In the genomic region with DNA sequence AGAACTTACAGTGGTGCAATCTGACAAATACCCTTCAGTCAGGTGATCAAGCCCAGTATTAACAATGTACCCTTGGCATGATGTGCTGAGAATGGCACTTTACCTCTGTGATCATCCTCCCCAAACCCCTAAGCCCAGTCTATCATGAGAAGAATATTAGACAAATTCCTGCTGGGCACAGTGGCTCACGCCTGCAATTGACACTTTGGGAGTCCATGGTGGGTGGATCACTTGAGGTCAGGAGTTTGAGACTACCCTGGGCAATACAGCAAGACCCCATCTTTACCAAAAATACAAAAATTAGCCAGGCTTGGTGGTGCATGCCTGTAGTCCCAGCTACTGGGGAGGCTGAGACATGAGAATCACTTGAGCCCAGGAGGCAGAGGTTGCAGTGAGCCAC, we compare ENCODE assay signal across 3 cellular contexts.
TF ChIP-seq lines count a peak whose summit lies in the region.

No MANE protein-coding gene starts in this region.

TF ChIP-seq in GM23338, 12 proteins besides CTCF, POLR2A, EP300 and RAD21 (continues in another document):
- TF ChIP-seq ZNF331 (CRISPR knock-in tag; IDR thresholded peaks at IDR 0.05; ENCODE audit: low read depth) = no peak
- TF ChIP-seq CREB1 (CRISPR knock-in tag; IDR thresholded peaks at IDR 0.05; ENCODE audit: low read depth) = no peak
- no peak for TF ChIP-seq NANOG (IDR thresholded peaks at IDR 0.05; ENCODE audit: borderline replicate concordance)
- no peak for TF ChIP-seq STAT1 (IDR thresholded peaks at IDR 0.05; ENCODE audit: unreplicated experiment)
- TF ChIP-seq, protein P1, sequence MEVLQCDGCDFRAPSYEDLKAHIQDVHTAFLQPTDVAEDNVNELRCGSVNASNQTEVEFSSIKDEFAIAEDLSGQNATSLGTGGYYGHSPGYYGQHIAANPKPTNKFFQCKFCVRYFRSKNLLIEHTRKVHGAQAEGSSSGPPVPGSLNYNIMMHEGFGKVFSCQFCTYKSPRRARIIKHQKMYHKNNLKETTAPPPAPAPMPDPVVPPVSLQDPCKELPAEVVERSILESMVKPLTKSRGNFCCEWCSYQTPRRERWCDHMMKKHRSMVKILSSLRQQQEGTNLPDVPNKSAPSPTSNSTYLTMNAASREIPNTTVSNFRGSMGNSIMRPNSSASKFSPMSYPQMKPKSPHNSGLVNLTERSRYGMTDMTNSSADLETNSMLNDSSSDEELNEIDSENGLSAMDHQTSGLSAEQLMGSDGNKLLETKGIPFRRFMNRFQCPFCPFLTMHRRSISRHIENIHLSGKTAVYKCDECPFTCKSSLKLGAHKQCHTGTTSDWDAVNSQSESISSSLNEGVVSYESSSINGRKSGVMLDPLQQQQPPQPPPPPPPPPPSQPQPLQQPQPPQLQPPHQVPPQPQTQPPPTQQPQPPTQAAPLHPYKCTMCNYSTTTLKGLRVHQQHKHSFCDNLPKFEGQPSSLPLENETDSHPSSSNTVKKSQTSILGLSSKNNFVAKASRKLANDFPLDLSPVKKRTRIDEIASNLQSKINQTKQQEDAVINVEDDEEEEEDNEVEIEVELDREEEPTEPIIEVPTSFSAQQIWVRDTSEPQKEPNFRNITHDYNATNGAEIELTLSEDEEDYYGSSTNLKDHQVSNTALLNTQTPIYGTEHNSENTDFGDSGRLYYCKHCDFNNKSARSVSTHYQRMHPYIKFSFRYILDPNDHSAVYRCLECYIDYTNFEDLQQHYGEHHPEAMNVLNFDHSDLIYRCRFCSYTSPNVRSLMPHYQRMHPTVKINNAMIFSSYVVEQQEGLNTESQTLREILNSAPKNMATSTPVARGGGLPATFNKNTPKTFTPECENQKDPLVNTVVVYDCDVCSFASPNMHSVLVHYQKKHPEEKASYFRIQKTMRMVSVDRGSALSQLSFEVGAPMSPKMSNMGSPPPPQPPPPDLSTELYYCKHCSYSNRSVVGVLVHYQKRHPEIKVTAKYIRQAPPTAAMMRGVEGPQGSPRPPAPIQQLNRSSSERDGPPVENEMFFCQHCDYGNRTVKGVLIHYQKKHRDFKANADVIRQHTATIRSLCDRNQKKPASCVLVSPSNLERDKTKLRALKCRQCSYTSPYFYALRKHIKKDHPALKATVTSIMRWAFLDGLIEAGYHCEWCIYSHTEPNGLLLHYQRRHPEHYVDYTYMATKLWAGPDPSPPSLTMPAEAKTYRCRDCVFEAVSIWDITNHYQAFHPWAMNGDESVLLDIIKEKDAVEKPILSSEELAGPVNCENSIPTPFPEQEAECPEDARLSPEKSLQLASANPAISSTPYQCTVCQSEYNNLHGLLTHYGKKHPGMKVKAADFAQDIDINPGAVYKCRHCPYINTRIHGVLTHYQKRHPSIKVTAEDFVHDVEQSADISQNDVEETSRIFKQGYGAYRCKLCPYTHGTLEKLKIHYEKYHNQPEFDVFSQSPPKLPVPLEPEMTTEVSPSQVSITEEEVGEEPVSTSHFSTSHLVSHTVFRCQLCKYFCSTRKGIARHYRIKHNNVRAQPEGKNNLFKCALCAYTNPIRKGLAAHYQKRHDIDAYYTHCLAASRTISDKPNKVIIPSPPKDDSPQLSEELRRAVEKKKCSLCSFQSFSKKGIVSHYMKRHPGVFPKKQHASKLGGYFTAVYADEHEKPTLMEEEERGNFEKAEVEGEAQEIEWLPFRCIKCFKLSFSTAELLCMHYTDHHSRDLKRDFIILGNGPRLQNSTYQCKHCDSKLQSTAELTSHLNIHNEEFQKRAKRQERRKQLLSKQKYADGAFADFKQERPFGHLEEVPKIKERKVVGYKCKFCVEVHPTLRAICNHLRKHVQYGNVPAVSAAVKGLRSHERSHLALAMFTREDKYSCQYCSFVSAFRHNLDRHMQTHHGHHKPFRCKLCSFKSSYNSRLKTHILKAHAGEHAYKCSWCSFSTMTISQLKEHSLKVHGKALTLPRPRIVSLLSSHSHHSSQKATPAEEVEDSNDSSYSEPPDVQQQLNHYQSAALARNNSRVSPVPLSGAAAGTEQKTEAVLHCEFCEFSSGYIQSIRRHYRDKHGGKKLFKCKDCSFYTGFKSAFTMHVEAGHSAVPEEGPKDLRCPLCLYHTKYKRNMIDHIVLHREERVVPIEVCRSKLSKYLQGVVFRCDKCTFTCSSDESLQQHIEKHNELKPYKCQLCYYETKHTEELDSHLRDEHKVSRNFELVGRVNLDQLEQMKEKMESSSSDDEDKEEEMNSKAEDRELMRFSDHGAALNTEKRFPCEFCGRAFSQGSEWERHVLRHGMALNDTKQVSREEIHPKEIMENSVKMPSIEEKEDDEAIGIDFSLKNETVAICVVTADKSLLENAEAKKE (CRISPR knock-in tag; IDR thresholded peaks at IDR 0.05) = no peak
- no peak for TF ChIP-seq EZH2phosphoT487 (IDR thresholded peaks at IDR 0.05; ENCODE audit: unreplicated experiment)
- TF ChIP-seq EZH2 (IDR thresholded peaks at IDR 0.05; ENCODE audit: low read depth, unreplicated experiment) = no peak
- no peak for TF ChIP-seq POLR2AphosphoS5 (IDR thresholded peaks at IDR 0.05; ENCODE audit: low read depth)
- TF ChIP-seq JUNB (IDR thresholded peaks at IDR 0.05; ENCODE audit: unreplicated experiment) = no peak

TF ChIP-seq in HEK293, 187 proteins besides CTCF, POLR2A, EP300 and RAD21:
- peak; percentile 53; the same call in 1 of the 2 replicates for TF ChIP-seq ZNF121 (tag by site-specific recombination; IDR thresholded peaks at IDR 0.05)
- TF ChIP-seq, protein P2, sequence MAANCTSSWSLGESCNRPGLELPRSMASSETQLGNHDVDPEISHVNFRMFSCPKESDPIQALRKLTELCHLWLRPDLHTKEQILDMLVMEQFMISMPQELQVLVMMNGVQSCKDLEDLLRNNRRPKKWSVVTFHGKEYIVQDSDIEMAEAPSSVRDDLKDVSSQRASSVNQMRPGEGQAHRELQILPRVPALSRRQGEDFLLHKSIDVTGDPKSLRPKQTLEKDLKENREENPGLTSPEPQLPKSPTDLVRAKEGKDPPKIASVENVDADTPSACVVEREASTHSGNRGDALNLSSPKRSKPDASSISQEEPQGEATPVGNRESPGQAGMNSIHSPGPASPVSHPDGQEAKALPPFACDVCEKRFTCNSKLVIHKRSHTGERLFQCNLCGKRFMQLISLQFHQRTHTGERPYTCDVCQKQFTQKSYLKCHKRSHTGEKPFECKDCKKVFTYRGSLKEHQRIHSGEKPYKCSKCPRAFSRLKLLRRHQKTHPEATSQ (tag by site-specific recombination; IDR thresholded peaks at IDR 0.05) = no peak

TF ChIP-seq in K562, 482 proteins besides CTCF, POLR2A, EP300 and RAD21:
- TF ChIP-seq RBM25 (IDR thresholded peaks at IDR 0.05; ENCODE audit: low read depth, low read length, severe bottlenecking) (peak; percentile 14), ZFP30 (CRISPR knock-in tag; IDR thresholded peaks at IDR 0.05; ENCODE audit: borderline replicate concordance) (no peak)
